In the genomic region with DNA sequence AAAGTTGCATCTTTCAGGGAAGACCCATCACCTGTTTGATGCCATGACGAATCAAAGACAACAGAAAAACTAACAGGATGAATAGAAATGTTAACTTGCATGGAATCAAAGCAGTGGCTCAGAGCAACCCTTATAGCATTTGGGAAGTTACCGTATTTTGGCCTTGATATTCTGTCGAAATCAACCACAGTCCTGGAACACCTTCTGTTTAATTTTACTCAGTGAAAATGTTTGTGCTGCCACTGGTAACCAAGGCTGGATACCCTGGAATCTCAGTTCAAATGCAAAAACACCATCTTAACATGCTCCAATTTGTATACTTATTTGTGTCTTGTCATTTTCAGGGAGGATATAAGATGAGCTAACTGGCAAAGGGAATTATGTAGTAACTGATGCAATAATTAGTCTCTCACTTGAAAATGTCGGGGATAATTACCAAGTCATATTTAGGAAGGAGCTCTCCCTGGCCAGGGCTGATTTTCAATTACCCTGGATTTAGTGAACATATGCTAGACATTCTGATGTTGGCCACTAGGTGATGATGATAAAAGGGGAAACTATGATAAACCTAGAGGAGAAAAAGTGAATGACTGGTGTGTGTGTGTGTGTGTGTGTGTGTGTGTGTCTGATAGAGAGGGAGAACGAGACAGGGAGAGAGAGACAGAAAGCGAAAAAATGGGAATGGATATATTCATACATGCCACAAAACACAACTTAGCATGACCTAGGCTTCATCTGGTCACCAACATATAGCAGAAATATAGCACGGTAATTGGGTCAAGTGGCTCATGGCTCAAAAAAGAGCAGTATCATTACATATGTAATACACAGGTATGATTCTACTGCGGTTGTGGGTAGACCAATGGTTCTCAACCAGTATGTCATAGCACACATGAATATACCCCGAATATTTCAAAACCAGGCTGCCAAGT, we compare ENCODE assay signal across 8 cellular contexts. TPM values are rescaled to one million over a fixed set of nuclear protein-coding genes. Genes with fewer than 3 reads are reported as not detected.
DNase-seq lines count a peak whose midpoint lies in the region; ATAC-seq, FAIRE-seq and TF ChIP-seq lines count a peak whose summit lies in the region.
"Had no signal": no experiment of that assay in that cellular context is flagged by ENCODE, and none has a peak within 500 bp of the region (broad histone marks: within the 10 kb centered on the region; RNA-seq: fewer than 3 reads in every experiment).

No MANE protein-coding gene starts in this region.

- no peak overlapping the region for H3K27ac Mint-ChIP-seq in stimulated activated naive B cell treated with anti-CD40 and anti-IgM and Interleukin-4, amounts not matched to agents 10 μg/mL and 1 μg/mL and 100 μg/mL, for 72 hours
- no peak overlapping the region for H3K27ac Mint-ChIP-seq in nephron progenitor cell

- no peaks in the 10 kb centered on the region for H3K9me3 ChIP-seq in MM.1S (replicated peaks; ENCODE audit: insufficient read depth, low read length)

- no peaks in the 10 kb centered on the region for H3F3A ChIP-seq in MM.1S (ENCODE audit: insufficient read depth, low read length)

- ATAC-seq in GM19351 (IDR thresholded peaks at IDR 0.05; ENCODE audit: unreplicated experiment) (peak; percentile 81), GM19023 (IDR thresholded peaks at IDR 0.05; ENCODE audit: unreplicated experiment) (no peak)
- peak; percentile 36 to 38 for ATAC-seq in stimulated activated naive B cell treated with anti-CD40 and anti-IgM and Interleukin-4, amounts not matched to agents 10 μg/mL and 1 μg/mL and 100 μg/mL, for 72 hours (replicated peaks)

- no peak for FAIRE-seq in bronchial epithelial cell (lab: Jason Lieb, UNC)

- no peak overlapping the region for H3K27ac ChIP-seq in MM.1S (ENCODE audit: low read length)
- H3K27ac ChIP-seq: HL-60 had no signal

- DNase-seq in MM.1S = peak; percentile 21
- peak; percentile 44 for DNase-seq in bronchial epithelial cell (ENCODE audit: low read depth)
- DNase-seq in stimulated activated naive B cell treated with anti-CD40 and anti-IgM and Interleukin-4, amounts not matched to agents 10 μg/mL and 1 μg/mL and 100 μg/mL, for 72 hours = no peak
- no peak for DNase-seq in nephron progenitor cell
- DNase-seq in AG08396 (ENCODE audit: low spot score) = no peak

- no peaks in the 10 kb centered on the region for H3K9me2 ChIP-seq in MM.1S (replicated peaks; ENCODE audit: insufficient read depth, low read length)

- H3K4me1 ChIP-seq in MM.1S (ENCODE audit: low read length) = no peaks in the 10 kb centered on the region

- no peaks in the 10 kb centered on the region for H3K79me2 ChIP-seq in MM.1S (ENCODE audit: low read length)

- no peak overlapping the region for H3K4me2 ChIP-seq in MM.1S (ENCODE audit: low read depth, low read length)

- no peaks in the 10 kb centered on the region for H4K20me1 ChIP-seq in MM.1S (ENCODE audit: insufficient read depth, low read length)

- H3K4me3 Mint-ChIP-seq in stimulated activated naive B cell treated with anti-CD40 and anti-IgM and Interleukin-4, amounts not matched to agents 10 μg/mL and 1 μg/mL and 100 μg/mL, for 72 hours = no peak overlapping the region
- no peak overlapping the region for H3K4me3 Mint-ChIP-seq in nephron progenitor cell

- H3K9me3 Mint-ChIP-seq in stimulated activated naive B cell treated with anti-CD40 and anti-IgM and Interleukin-4, amounts not matched to agents 10 μg/mL and 1 μg/mL and 100 μg/mL, for 72 hours = peaks cover 0 to 3% of the 10 kb centered on the region in 2 donors
- peaks cover 5% of the 10 kb centered on the region for H3K9me3 Mint-ChIP-seq in nephron progenitor cell

- H3K27me3 ChIP-seq in MM.1S (replicated peaks; ENCODE audit: insufficient read depth, low read length) (no peaks in the 10 kb centered on the region), bronchial epithelial cell (ENCODE audit: control insufficient read depth, insufficient read depth, low read length) (no peaks in the 10 kb centered on the region)

- no peaks in the 10 kb centered on the region for H3K36me3 Mint-ChIP-seq in stimulated activated naive B cell treated with anti-CD40 and anti-IgM and Interleukin-4, amounts not matched to agents 10 μg/mL and 1 μg/mL and 100 μg/mL, for 72 hours
- H3K36me3 Mint-ChIP-seq in nephron progenitor cell (ENCODE audit: low read depth) = peaks cover 5% of the 10 kb centered on the region

- no peak overlapping the region for H3K4me3 ChIP-seq in MM.1S (ENCODE audit: low read length)
- H3K4me3 ChIP-seq in bronchial epithelial cell (ENCODE audit: low read depth, low read length) = no peak overlapping the region

- H3K9ac ChIP-seq in MM.1S (ENCODE audit: low read length) = no peak overlapping the region

- TF ChIP-seq CTCF in MM.1S (IDR thresholded peaks at IDR 0.05; ENCODE audit: low read length) (peak; percentile 35), bronchial epithelial cell (IDR thresholded peaks at IDR 0.05; ENCODE audit: insufficient read depth, low read length, severe bottlenecking) (peak; percentile 51), nephron progenitor cell (IDR thresholded peaks at IDR 0.05) (no peak)

- no peak overlapping the region for H2AFZ ChIP-seq in MM.1S (ENCODE audit: low read length)

- H3K27me3 Mint-ChIP-seq in stimulated activated naive B cell treated with anti-CD40 and anti-IgM and Interleukin-4, amounts not matched to agents 10 μg/mL and 1 μg/mL and 100 μg/mL, for 72 hours = no peaks in the 10 kb centered on the region
- no peaks in the 10 kb centered on the region for H3K27me3 Mint-ChIP-seq in nephron progenitor cell (ENCODE audit: low read depth, poor library complexity)

- no peaks in the 10 kb centered on the region for H3K4me1 Mint-ChIP-seq in stimulated activated naive B cell treated with anti-CD40 and anti-IgM and Interleukin-4, amounts not matched to agents 10 μg/mL and 1 μg/mL and 100 μg/mL, for 72 hours
- peaks cover 76% of the 10 kb centered on the region for H3K4me1 Mint-ChIP-seq in nephron progenitor cell

- H3K36me3 ChIP-seq in MM.1S (replicated peaks; ENCODE audit: insufficient read depth, low read length) (no peaks in the 10 kb centered on the region), bronchial epithelial cell (ENCODE audit: control insufficient read depth, insufficient read depth, low read length) (no peaks in the 10 kb centered on the region)

RNA-seq across cellular contexts. Expression of a gene that starts 19.0 kb away (rescaled TPM):
- 1.4 and 2.4 TPM in 2 replicates for total RNA-seq in bronchial epithelial cell

Comparison
In these comparisons a context has a peak if more than half of its experiments do, and no peak if none do; other contexts are left out.
1. DNase-seq: peak in MM.1S (single experiment) and bronchial epithelial cell (single experiment); none in stimulated activated naive B cell treated with anti-CD40 and anti-IgM and Interleukin-4, amounts not matched to agents 10 μg/mL and 1 μg/mL and 100 μg/mL, for 72 hours (single experiment), nephron progenitor cell (single experiment) and AG08396 (single experiment).